In the genomic region with DNA sequence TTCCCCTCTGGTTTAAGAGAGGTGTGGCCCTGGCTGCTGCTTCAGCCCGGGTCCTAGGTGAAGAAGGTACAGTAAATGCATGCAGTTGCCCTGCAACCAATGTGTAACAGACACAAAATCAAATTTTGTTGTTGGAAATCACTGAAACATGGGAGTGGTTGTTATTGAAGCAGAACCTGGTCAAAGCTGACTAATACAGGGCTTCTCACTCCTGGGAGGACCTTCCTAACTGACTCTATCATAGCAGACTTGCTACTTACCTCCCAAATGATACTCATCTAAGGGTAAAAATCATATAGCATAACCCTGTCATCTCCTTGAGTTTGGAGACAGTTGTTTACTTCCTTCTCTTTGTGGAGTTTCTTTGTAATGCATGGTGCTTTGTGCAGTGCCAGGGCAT, we compare ENCODE assay signal across 15 cellular contexts. TPM values are rescaled to one million over a fixed set of nuclear protein-coding genes. Genes with fewer than 3 reads are reported as not detected.
DNase-seq lines count a peak whose midpoint lies in the region; ATAC-seq and TF ChIP-seq lines count a peak whose summit lies in the region.
"Had no signal": no experiment of that assay in that cellular context is flagged by ENCODE, and none has a peak within 500 bp of the region (broad histone marks: within the 10 kb centered on the region; RNA-seq: fewer than 3 reads in every experiment).

No MANE protein-coding gene starts in this region.

- ATAC-seq in left ventricle myocardium superior (no peak), HG02885 (IDR thresholded peaks at IDR 0.05; ENCODE audit: poor library complexity, unreplicated experiment) (no peak)
- ATAC-seq: GM23338 had no signal

- intact Hi-C loops in left ventricle myocardium superior (cut with micrococcal nuclease) = no loop called here
- intact Hi-C loops in adrenal gland (cut with DNase I) = no loop called here
- intact Hi-C loops in uterus (cut with DNase I; ENCODE audit: low total_unique reads) = no loop called here

- no peaks in the 10 kb centered on the region for H3K27me3 ChIP-seq in right atrium auricular region
- H3K27me3 ChIP-seq in adrenal gland = no peaks in the 10 kb centered on the region
- H3K27me3 ChIP-seq in uterus = no peaks in the 10 kb centered on the region
- H3K27me3 ChIP-seq: BLaER1 treated with 17β-estradiol and CSF1 and Interleukin-3, amounts not matched to agents 10 nM and 100 nM had no signal

- H3K27ac ChIP-seq in right atrium auricular region = peak overlapping the region; percentile 69 to 83
- H3K27ac ChIP-seq in adrenal gland = peak overlapping the region; percentile 54 to 92 (median 87)
- H3K27ac ChIP-seq in uterus = peak overlapping the region; percentile 78 to 87
- H3K27ac ChIP-seq: BLaER1 treated with 17β-estradiol and CSF1 and Interleukin-3, amounts not matched to agents 10 nM and 100 nM had no signal

- no peak for TF ChIP-seq CTCF in right atrium auricular region (IDR thresholded peaks at IDR 0.05)
- TF ChIP-seq CTCF in adrenal gland (IDR thresholded peaks at IDR 0.05) = no peak
- TF ChIP-seq CTCF in uterus (IDR thresholded peaks at IDR 0.05) = no peak

- 91 to 100% (median 96%) methylated on average over 1 of the region's 1 CpG for WGBS in adrenal gland, 4 donors

- no peaks in the 10 kb centered on the region for H3K36me3 ChIP-seq in right atrium auricular region
- H3K36me3 ChIP-seq in adrenal gland (replicated peaks in 1 of 2) = no peaks in the 10 kb centered on the region
- H3K36me3 ChIP-seq in uterus = no peaks in the 10 kb centered on the region
- H3K36me3 ChIP-seq: BLaER1 treated with 17β-estradiol and CSF1 and Interleukin-3, amounts not matched to agents 10 nM and 100 nM had no signal

- peaks cover 0 to 29% of the 10 kb centered on the region in 2 donors for H3K4me1 ChIP-seq in right atrium auricular region
- H3K4me1 ChIP-seq in adrenal gland (replicated peaks in 1 of 2) = peaks cover 33 to 35% of the 10 kb centered on the region in 2 donors
- peaks cover 0 to 5% of the 10 kb centered on the region in 2 donors for H3K4me1 ChIP-seq in uterus
- H3K4me1 ChIP-seq: BLaER1 treated with 17β-estradiol and CSF1 and Interleukin-3, amounts not matched to agents 10 nM and 100 nM had no signal

- H3K9me3 ChIP-seq in right atrium auricular region = peaks cover 0 to 5% of the 10 kb centered on the region in 2 donors
- H3K9me3 ChIP-seq in adrenal gland (replicated peaks in 1 of 3) = no peaks in the 10 kb centered on the region
- no peaks in the 10 kb centered on the region for H3K9me3 ChIP-seq in uterus
- H3K9me3 ChIP-seq: BLaER1 treated with 17β-estradiol and CSF1 and Interleukin-3, amounts not matched to agents 10 nM and 100 nM had no signal

- H3K4me3 ChIP-seq in right atrium auricular region = no peak overlapping the region
- H3K4me3 ChIP-seq in adrenal gland = no peak overlapping the region
- no peak overlapping the region for H3K4me3 ChIP-seq in uterus
- H3K4me3 ChIP-seq: BLaER1 treated with 17β-estradiol and CSF1 and Interleukin-3, amounts not matched to agents 10 nM and 100 nM; GM23338 had no signal

- no peak for DNase-seq in right atrium auricular region (ENCODE audit: low spot score)
- DNase-seq in left ventricle myocardium superior = no peak
- DNase-seq in adrenal gland = no peak
- DNase-seq in kidney tubule cell (ENCODE audit: low spot score) = peak; percentile 1
- no peak for DNase-seq in uterus
- DNase-seq in NCI-H82 (lab: John Stamatoyannopoulos, UW) = no peak
- DNase-seq in dermis blood vessel endothelial cell = no peak
- DNase-seq: CD8-positive, alpha-beta memory T cell; DMS53; NCI-H1417; NCI-H187 treated with DMSO at 0.1 percent for 48 hours; NCI-H524 had no signal

- TF ChIP-seq POLR2A in adrenal gland (IDR thresholded peaks at IDR 0.05) (no peak), uterus (IDR thresholded peaks at IDR 0.05) (no peak)

RNA-seq across cellular contexts. Expression of a gene that starts 52.6 kb away (rescaled TPM):
- total RNA-seq in right atrium auricular region (1 to 10 TPM in 1 of 2 donors, under 1 TPM in 1; 0.63 to 2.5 TPM), left ventricle myocardium superior (2.7 TPM), adrenal gland (10 to 100 TPM in 4 of 8 donors, 1 to 10 TPM in 4; 2.3 to 51.3 (median 8.7) TPM), uterus (10 to 100 TPM in 1 of 4 donors, 1 to 10 TPM in 3; 1.0 to 11.5 (median 5.0) TPM), dermis blood vessel endothelial cell (not detected in 2 replicates)
- 10 to 100 TPM in 1 of 3 donors, 1 to 10 TPM in 2; 1.4 to 13.3 (median 2.2) TPM for polyA plus RNA-seq in adrenal gland
- total RNA-seq: CD8-positive, alpha-beta memory T cell had no signal
